In genomic region chr1:11550664-11551283, GRCh38 we compare ENCODE assay signal across 1 cellular context.
TF ChIP-seq lines count a peak whose summit lies in the region.

No MANE protein-coding gene starts in this region.

TF ChIP-seq in K562, 482 proteins besides CTCF, POLR2A, EP300 and RAD21 (continued from another document and continues in another):
- TF ChIP-seq, protein P1, sequence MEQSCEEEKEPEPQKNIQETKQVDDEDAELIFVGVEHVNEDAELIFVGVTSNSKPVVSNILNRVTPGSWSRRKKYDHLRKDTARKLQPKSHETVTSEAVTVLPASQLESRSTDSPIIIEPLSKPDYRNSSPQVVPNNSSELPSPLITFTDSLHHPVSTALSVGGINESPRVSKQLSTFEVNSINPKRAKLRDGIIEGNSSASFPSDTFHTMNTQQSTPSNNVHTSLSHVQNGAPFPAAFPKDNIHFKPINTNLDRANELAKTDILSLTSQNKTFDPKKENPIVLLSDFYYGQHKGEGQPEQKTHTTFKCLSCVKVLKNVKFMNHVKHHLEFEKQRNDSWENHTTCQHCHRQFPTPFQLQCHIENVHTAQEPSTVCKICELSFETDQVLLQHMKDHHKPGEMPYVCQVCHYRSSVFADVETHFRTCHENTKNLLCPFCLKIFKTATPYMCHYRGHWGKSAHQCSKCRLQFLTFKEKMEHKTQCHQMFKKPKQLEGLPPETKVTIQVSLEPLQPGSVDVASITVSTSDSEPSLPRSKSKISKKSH (CRISPR knock-in tag; IDR thresholded peaks at IDR 0.05), result no peak
- TF ChIP-seq FIP1L1 (IDR thresholded peaks at IDR 0.05; ENCODE audit: low read depth, low read length, poor library complexity, severe bottlenecking) (no peak), PHF20 (IDR thresholded peaks at IDR 0.05; ENCODE audit: partially characterized antibody) (no peak), CREB1 (IDR thresholded peaks at IDR 0.05) (no peak), CREB1 (CRISPR knock-in tag; IDR thresholded peaks at IDR 0.05) (peak; percentile 62), MCM5 (IDR thresholded peaks at IDR 0.05; ENCODE audit: low read depth) (no peak), ZNF384 (IDR thresholded peaks at IDR 0.05; ENCODE audit: low read depth, low read length) (peak; percentile 82), ZNF316 (IDR thresholded peaks at IDR 0.05) (0 out of 2 replicates have a peak, but pooled peaks have one; percentile 12), ZNF146 (CRISPR knock-in tag; IDR thresholded peaks at IDR 0.05; ENCODE audit: unreplicated experiment) (no peak), IRF1 (CRISPR knock-in tag; IDR thresholded peaks at IDR 0.05; ENCODE audit: borderline replicate concordance) (peak; percentile 97), KAT7 (CRISPR knock-in tag; IDR thresholded peaks at IDR 0.05; ENCODE audit: borderline replicate concordance) (peak; percentile 84; the same call in 1 of the 2 replicates), USF2 (CRISPR knock-in tag; IDR thresholded peaks at IDR 0.05) (peak; percentile 62), ZNF589 (CRISPR knock-in tag; IDR thresholded peaks at IDR 0.05; ENCODE audit: low read depth) (peak; percentile 59; the same call in 1 of the 2 replicates), ZNF778 (CRISPR knock-in tag; IDR thresholded peaks at IDR 0.05) (no peak), TAF15 (IDR thresholded peaks at IDR 0.05; ENCODE audit: low read depth, low read length) (no peak), ZNF445 (CRISPR knock-in tag; IDR thresholded peaks at IDR 0.05; ENCODE audit: low read depth) (no peak), MCM7 (IDR thresholded peaks at IDR 0.05) (no peak), ZNF24 (IDR thresholded peaks at IDR 0.05) (peak; percentile 79; the same call in 1 of the 2 replicates), SOX6 (IDR thresholded peaks at IDR 0.05) (no peak), YY1 (IDR thresholded peaks at IDR 0.05; ENCODE audit: borderline replicate concordance in 1 of 3, control insufficient read depth in 1 of 3, extremely low read depth in 1 of 3, insufficient read depth in 3 of 3, insufficient read length in 1 of 3, insufficient replicate concordance in 2 of 3, low read depth in 1 of 3, low read length in 2 of 3) (peak in 1 of 3 experiments; percentile 73), SMC3 (conservative IDR thresholded peaks at IDR 0.05; ENCODE audit: insufficient read depth, low read depth, low read length) (no peak), ETV6 (IDR thresholded peaks at IDR 0.05; ENCODE audit: borderline replicate concordance in 1 of 2, low read depth in 2 of 2, low read length in 1 of 2) (0 out of 4 replicates have a peak, but pooled peaks of 1 of the 2 experiments have one; percentile 36), ETV6 (CRISPR knock-in tag; IDR thresholded peaks at IDR 0.05; ENCODE audit: borderline replicate concordance) (peak; percentile 92; the same call in 1 of the 2 replicates), PHF21A (IDR thresholded peaks at IDR 0.05; ENCODE audit: borderline replicate concordance, low read depth) (no peak), TEAD4 (IDR thresholded peaks at IDR 0.05; ENCODE audit: low read length) (no peak), TEAD4 (CRISPR knock-in tag; IDR thresholded peaks at IDR 0.05; ENCODE audit: borderline replicate concordance) (peak; percentile 94), ZNF431 (CRISPR knock-in tag; IDR thresholded peaks at IDR 0.05) (peak; percentile 72), ZNF717 (CRISPR knock-in tag; IDR thresholded peaks at IDR 0.05) (no peak), SREBF2 (CRISPR knock-in tag; IDR thresholded peaks at IDR 0.05) (peak; percentile 98; the same call in 1 of the 2 replicates), NCOR1 (IDR thresholded peaks at IDR 0.05) (no peak), ZBTB8A (IDR thresholded peaks at IDR 0.05; ENCODE audit: partially characterized antibody) (no peak), ZNF232 (CRISPR knock-in tag; IDR thresholded peaks at IDR 0.05) (peak; percentile 99), MECOM (CRISPR knock-in tag; IDR thresholded peaks at IDR 0.05) (peak; percentile 76), SREBF1 (IDR thresholded peaks at IDR 0.05; ENCODE audit: borderline replicate concordance, low read depth, low read length) (peak; percentile 81; the same call in 1 of the 2 replicates), DDX20 (tag; IDR thresholded peaks at IDR 0.05; ENCODE audit: low read depth) (peak; percentile 59; the same call in 1 of the 2 replicates), ZNF583 (CRISPR knock-in tag; IDR thresholded peaks at IDR 0.05) (peak; percentile 64; the same call in 1 of the 2 replicates), HNRNPH1 (optimal IDR thresholded peaks at IDR 0.05; ENCODE audit: low read depth, low read length) (no peak), VEZF1 (CRISPR knock-in tag; IDR thresholded peaks at IDR 0.05) (peak; percentile 90), PRMT5 (CRISPR knock-in tag; IDR thresholded peaks at IDR 0.05) (peak; percentile 98), SIX5 (IDR thresholded peaks at IDR 0.05; ENCODE audit: borderline replicate concordance in 1 of 2, insufficient read depth in 1 of 2, low read depth in 1 of 2, low read length in 2 of 2) (no peak), ZNF655 (CRISPR knock-in tag; IDR thresholded peaks at IDR 0.05) (no peak), HMG20B (CRISPR knock-in tag; IDR thresholded peaks at IDR 0.05) (no peak), PHB2 (IDR thresholded peaks at IDR 0.05; ENCODE audit: low read depth) (no peak), RAD51 (IDR thresholded peaks at IDR 0.05; ENCODE audit: borderline replicate concordance, low read depth) (no peak), RFX7 (CRISPR knock-in tag; IDR thresholded peaks at IDR 0.05) (no peak), TAF9B (IDR thresholded peaks at IDR 0.05; ENCODE audit: partially characterized antibody) (no peak), PYGO2 (tag; IDR thresholded peaks at IDR 0.05) (no peak; the same call in 1 of the 2 replicates), GATA2 (CRISPR knock-in tag; IDR thresholded peaks at IDR 0.05) (0 out of 2 replicates have a peak, but pooled peaks have one; percentile 27), IRF9 (tag; IDR thresholded peaks at IDR 0.05) (0 out of 2 replicates have a peak, but pooled peaks have one; percentile 38), SAFB2 (IDR thresholded peaks at IDR 0.05; ENCODE audit: borderline replicate concordance, low read depth, low read length, severe bottlenecking) (no peak)
- TF ChIP-seq, protein P2, sequence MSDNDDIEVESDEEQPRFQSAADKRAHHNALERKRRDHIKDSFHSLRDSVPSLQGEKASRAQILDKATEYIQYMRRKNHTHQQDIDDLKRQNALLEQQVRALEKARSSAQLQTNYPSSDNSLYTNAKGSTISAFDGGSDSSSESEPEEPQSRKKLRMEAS (CRISPR knock-in tag; IDR thresholded peaks at IDR 0.05), result peak; percentile 65
- TF ChIP-seq, protein P3, sequence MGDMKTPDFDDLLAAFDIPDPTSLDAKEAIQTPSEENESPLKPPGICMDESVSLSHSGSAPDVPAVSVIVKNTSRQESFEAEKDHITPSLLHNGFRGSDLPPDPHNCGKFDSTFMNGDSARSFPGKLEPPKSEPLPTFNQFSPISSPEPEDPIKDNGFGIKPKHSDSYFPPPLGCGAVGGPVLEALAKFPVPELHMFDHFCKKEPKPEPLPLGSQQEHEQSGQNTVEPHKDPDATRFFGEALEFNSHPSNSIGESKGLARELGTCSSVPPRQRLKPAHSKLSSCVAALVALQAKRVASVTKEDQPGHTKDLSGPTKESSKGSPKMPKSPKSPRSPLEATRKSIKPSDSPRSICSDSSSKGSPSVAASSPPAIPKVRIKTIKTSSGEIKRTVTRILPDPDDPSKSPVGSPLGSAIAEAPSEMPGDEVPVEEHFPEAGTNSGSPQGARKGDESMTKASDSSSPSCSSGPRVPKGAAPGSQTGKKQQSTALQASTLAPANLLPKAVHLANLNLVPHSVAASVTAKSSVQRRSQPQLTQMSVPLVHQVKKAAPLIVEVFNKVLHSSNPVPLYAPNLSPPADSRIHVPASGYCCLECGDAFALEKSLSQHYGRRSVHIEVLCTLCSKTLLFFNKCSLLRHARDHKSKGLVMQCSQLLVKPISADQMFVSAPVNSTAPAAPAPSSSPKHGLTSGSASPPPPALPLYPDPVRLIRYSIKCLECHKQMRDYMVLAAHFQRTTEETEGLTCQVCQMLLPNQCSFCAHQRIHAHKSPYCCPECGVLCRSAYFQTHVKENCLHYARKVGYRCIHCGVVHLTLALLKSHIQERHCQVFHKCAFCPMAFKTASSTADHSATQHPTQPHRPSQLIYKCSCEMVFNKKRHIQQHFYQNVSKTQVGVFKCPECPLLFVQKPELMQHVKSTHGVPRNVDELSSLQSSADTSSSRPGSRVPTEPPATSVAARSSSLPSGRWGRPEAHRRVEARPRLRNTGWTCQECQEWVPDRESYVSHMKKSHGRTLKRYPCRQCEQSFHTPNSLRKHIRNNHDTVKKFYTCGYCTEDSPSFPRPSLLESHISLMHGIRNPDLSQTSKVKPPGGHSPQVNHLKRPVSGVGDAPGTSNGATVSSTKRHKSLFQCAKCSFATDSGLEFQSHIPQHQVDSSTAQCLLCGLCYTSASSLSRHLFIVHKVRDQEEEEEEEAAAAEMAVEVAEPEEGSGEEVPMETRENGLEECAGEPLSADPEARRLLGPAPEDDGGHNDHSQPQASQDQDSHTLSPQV (IDR thresholded peaks at IDR 0.05), result no peak
- TF ChIP-seq, protein P4, sequence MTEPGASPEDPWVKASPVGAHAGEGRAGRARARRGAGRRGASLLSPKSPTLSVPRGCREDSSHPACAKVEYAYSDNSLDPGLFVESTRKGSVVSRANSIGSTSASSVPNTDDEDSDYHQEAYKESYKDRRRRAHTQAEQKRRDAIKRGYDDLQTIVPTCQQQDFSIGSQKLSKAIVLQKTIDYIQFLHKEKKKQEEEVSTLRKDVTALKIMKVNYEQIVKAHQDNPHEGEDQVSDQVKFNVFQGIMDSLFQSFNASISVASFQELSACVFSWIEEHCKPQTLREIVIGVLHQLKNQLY (CRISPR knock-in tag; conservative IDR thresholded peaks at IDR 0.05), result peak in 1 of 2 experiments; percentile 97; a peak in 2 of 4 replicates
- TF ChIP-seq, protein P5, sequence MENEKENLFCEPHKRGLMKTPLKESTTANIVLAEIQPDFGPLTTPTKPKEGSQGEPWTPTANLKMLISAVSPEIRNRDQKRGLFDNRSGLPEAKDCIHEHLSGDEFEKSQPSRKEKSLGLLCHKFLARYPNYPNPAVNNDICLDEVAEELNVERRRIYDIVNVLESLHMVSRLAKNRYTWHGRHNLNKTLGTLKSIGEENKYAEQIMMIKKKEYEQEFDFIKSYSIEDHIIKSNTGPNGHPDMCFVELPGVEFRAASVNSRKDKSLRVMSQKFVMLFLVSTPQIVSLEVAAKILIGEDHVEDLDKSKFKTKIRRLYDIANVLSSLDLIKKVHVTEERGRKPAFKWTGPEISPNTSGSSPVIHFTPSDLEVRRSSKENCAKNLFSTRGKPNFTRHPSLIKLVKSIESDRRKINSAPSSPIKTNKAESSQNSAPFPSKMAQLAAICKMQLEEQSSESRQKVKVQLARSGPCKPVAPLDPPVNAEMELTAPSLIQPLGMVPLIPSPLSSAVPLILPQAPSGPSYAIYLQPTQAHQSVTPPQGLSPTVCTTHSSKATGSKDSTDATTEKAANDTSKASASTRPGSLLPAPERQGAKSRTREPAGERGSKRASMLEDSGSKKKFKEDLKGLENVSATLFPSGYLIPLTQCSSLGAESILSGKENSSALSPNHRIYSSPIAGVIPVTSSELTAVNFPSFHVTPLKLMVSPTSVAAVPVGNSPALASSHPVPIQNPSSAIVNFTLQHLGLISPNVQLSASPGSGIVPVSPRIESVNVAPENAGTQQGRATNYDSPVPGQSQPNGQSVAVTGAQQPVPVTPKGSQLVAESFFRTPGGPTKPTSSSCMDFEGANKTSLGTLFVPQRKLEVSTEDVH (IDR thresholded peaks at IDR 0.05; ENCODE audit: low read depth, partially characterized antibody), result peak; percentile 55
